11 cellular contexts compared by ENCODE assay signal in the genomic region with DNA sequence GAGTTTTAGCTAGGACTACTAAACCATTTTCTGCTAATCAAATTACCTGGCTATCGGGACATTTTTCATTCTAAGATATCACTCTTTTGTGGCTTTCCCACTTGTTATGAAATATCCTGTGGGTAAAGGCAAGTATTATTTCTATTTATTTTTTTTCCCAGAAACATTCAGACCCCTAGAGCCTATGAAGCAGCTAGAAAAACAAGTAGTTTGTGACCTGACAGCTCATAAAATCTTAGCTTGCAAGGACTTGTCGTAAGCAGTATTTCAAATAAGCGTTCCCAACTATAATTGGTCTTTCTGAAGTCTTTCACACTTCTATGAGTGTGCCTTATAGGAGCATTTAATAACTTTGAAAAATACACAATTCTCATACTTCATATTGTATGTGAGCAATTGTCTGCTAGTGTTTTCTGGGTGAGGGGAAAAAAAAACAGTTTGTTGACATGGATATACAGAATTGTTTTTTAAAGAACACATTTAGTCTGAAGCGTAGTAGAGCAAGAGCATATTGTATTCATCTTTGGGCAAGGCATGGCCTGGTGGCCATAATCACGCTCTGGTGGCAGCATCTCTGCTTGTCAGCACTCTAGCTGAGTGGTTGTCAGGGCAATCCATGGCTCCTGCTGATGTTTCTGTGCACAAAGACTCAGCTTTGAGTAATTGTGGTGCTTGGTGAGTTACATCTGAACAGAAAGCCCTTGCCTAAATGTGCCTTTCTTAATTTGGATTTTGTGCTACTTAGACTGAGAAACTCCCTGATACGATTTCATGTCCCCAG. TPM values are rescaled to one million over a fixed set of nuclear protein-coding genes. Genes with fewer than 3 reads are reported as not detected.
DNase-seq lines count a peak whose midpoint lies in the region; ATAC-seq and TF ChIP-seq lines count a peak whose summit lies in the region.
"Had no signal": no experiment of that assay in that cellular context is flagged by ENCODE, and none has a peak within 500 bp of the region (broad histone marks: within the 10 kb centered on the region; RNA-seq: fewer than 3 reads in every experiment).

No MANE protein-coding gene starts in this region.

- POLR2A ChIA-PET in CD8-positive, alpha-beta memory T cell (lab: Charles Lee) = interaction anchor here (1.9 to 2.0 kb wide), 2 partner anchors 12 to 86 kb away, joined by 6 to 8 read pairs; no protein-coding TSS in a partner anchor
- POLR2A ChIA-PET in activated CD8-positive, alpha-beta T cell treated with anti-CD3 and anti-CD28 coated beads for 36 hours (lab: Charles Lee) = interaction anchor here (0.6 to 1.7 kb wide), 6 partner anchors 9 to 138 kb away, joined by 3 to 5 read pairs (median 3); no protein-coding TSS in a partner anchor

- H3K4me3 ChIP-seq in CD8-positive, alpha-beta memory T cell (ENCODE audit: low read length) = peak overlapping the region; percentile 88
- H3K4me3 ChIP-seq in Karpas-422 (ENCODE audit: low read length) = peak overlapping the region; percentile 87
- H3K4me3 ChIP-seq: PC-9, thoracic aorta had no signal

- H4K20me1 ChIP-seq in Karpas-422 (ENCODE audit: insufficient read depth, low read depth, low read length) = no peaks in the 10 kb centered on the region

- TF ChIP-seq CTCF in activated CD8-positive, alpha-beta T cell treated with anti-CD3 and anti-CD28 coated beads for 36 hours (IDR thresholded peaks at IDR 0.05) = no peak
- no peak for TF ChIP-seq CTCF in progenitor cell of endocrine pancreas (IDR thresholded peaks at IDR 0.05; ENCODE audit: unreplicated experiment)

- H3K9me3 ChIP-seq in CD8-positive, alpha-beta memory T cell (ENCODE audit: low read length) = no peaks in the 10 kb centered on the region
- H3K9me3 ChIP-seq in Karpas-422 (ENCODE audit: low read length) = no peaks in the 10 kb centered on the region
- H3K9me3 ChIP-seq: thoracic aorta had no signal

- peak overlapping the region; percentile 76 for H3K4me2 ChIP-seq in Karpas-422 (ENCODE audit: low read depth, low read length, poor library complexity, severe bottlenecking)

- peaks cover 87% of the 10 kb centered on the region for H3K79me2 ChIP-seq in Karpas-422 (ENCODE audit: low read length)

- H3K4me1 Mint-ChIP-seq in CD8-positive, alpha-beta memory T cell = peaks cover 62 to 86% (median 74%) of the 10 kb centered on the region in 3 donors
- H3K4me1 Mint-ChIP-seq in activated CD8-positive, alpha-beta T cell treated with anti-CD3 and anti-CD28 coated beads for 36 hours (ENCODE audit: low read depth) = peaks cover 52% of the 10 kb centered on the region
- H3K4me1 Mint-ChIP-seq in naive B cell (peaks cover 27 to 57% (median 37%) of the 10 kb centered on the region in 3 donors), progenitor cell of endocrine pancreas (ENCODE audit: low read depth) (peaks cover 3% of the 10 kb centered on the region)

- H3K9me2 ChIP-seq in Karpas-422 (replicated peaks; ENCODE audit: insufficient read depth, low read length) = no peaks in the 10 kb centered on the region

- intact Hi-C loops in activated CD8-positive, alpha-beta T cell treated with anti-CD3 and anti-CD28 coated beads for 36 hours (cut with micrococcal nuclease) = loop anchor here (5.0 kb wide), 2 partner anchors 85 to 140 kb away; a partner anchor contains a TSS

- H3K4me1 ChIP-seq in CD8-positive, alpha-beta memory T cell (ENCODE audit: insufficient read depth, low read length) = peaks cover 66% of the 10 kb centered on the region
- peaks cover 69% of the 10 kb centered on the region for H3K4me1 ChIP-seq in Karpas-422 (ENCODE audit: low read length)

- no peak for DNase-seq in CD8-positive, alpha-beta memory T cell
- DNase-seq in Karpas-422 = peak; percentile 58
- peak; percentile 43 for DNase-seq in activated CD8-positive, alpha-beta T cell treated with anti-CD3 and anti-CD28 coated beads for 36 hours
- no peak for DNase-seq in naive B cell
- DNase-seq in progenitor cell of endocrine pancreas (ENCODE audit: low spot score, unreplicated experiment) = no peak
- DNase-seq in activated CD8-positive, alpha-beta memory T cell treated with anti-CD3 and anti-CD28 coated beads for 24 hours = no peak
- DNase-seq: NCI-H2081 treated with DMSO at 0.1 percent for 48 hours, PC-9, SW 1271 had no signal

- peaks cover 0 to 52% (median 15%) of the 10 kb centered on the region in 3 donors for H3K36me3 Mint-ChIP-seq in CD8-positive, alpha-beta memory T cell
- H3K36me3 Mint-ChIP-seq in activated CD8-positive, alpha-beta T cell treated with anti-CD3 and anti-CD28 coated beads for 36 hours (ENCODE audit: low read depth) = peaks cover 29% of the 10 kb centered on the region
- no peaks in the 10 kb centered on the region for H3K36me3 Mint-ChIP-seq in naive B cell
- peaks cover 2% of the 10 kb centered on the region for H3K36me3 Mint-ChIP-seq in progenitor cell of endocrine pancreas (ENCODE audit: insufficient read depth)

- H3K27ac Mint-ChIP-seq in CD8-positive, alpha-beta memory T cell = peak overlapping the region in 6 of 8 donors; percentile 12 to 95 (median 46)
- peak overlapping the region; percentile 97 for H3K27ac Mint-ChIP-seq in activated CD8-positive, alpha-beta T cell treated with anti-CD3 and anti-CD28 coated beads for 36 hours
- H3K27ac Mint-ChIP-seq in naive B cell (peak overlapping the region in 2 of 6 donors; percentile 49 to 60), progenitor cell of endocrine pancreas (no peak overlapping the region)

- no peak overlapping the region for H2AFZ ChIP-seq in Karpas-422 (ENCODE audit: low read length)
- H2AFZ ChIP-seq: PC-9 had no signal

- H3K36me3 ChIP-seq in CD8-positive, alpha-beta memory T cell (ENCODE audit: insufficient read depth, low read length) = no peaks in the 10 kb centered on the region
- H3K36me3 ChIP-seq in Karpas-422 (ENCODE audit: insufficient read depth, low read length) = peaks cover 24% of the 10 kb centered on the region; the same call in 1 of the 2 replicates
- H3K36me3 ChIP-seq: thoracic aorta had no signal

- H3K9me3 Mint-ChIP-seq in CD8-positive, alpha-beta memory T cell = no peaks in the 10 kb centered on the region
- H3K9me3 Mint-ChIP-seq in activated CD8-positive, alpha-beta T cell treated with anti-CD3 and anti-CD28 coated beads for 36 hours = peaks cover 4% of the 10 kb centered on the region
- H3K9me3 Mint-ChIP-seq in naive B cell = peaks cover 0 to 4% (median 0%) of the 10 kb centered on the region in 7 donors
- no peaks in the 10 kb centered on the region for H3K9me3 Mint-ChIP-seq in progenitor cell of endocrine pancreas (ENCODE audit: low read depth)

- no peak for ATAC-seq in activated CD8-positive, alpha-beta T cell treated with anti-CD3 and anti-CD28 coated beads for 36 hours
- ATAC-seq in naive B cell (ENCODE audit: low read depth in 2 of 2) = no peak
- no peak for ATAC-seq in GM21390 (IDR thresholded peaks at IDR 0.05; ENCODE audit: unreplicated experiment)

- H3K27me3 ChIP-seq in CD8-positive, alpha-beta memory T cell (ENCODE audit: insufficient read depth, low read length, poor library complexity, severe bottlenecking) = no peaks in the 10 kb centered on the region
- H3K27me3 ChIP-seq in Karpas-422 (ENCODE audit: low read length) = no peaks in the 10 kb centered on the region

- no peak overlapping the region for H3K27ac ChIP-seq in CD8-positive, alpha-beta memory T cell (ENCODE audit: low read depth, low read length)
- peak overlapping the region; percentile 93 for H3K27ac ChIP-seq in Karpas-422 (ENCODE audit: low read length)
- H3K27ac ChIP-seq: PC-9, thoracic aorta had no signal

- H3K27me3 Mint-ChIP-seq in CD8-positive, alpha-beta memory T cell = peaks cover 0 to 3% of the 10 kb centered on the region in 2 donors
- no peaks in the 10 kb centered on the region for H3K27me3 Mint-ChIP-seq in activated CD8-positive, alpha-beta T cell treated with anti-CD3 and anti-CD28 coated beads for 36 hours
- H3K27me3 Mint-ChIP-seq in naive B cell = no peaks in the 10 kb centered on the region
- H3K27me3 Mint-ChIP-seq in progenitor cell of endocrine pancreas = peaks cover 47% of the 10 kb centered on the region

- H3K4me3 Mint-ChIP-seq in CD8-positive, alpha-beta memory T cell = peak overlapping the region; percentile 27 to 97 (median 94)
- H3K4me3 Mint-ChIP-seq in activated CD8-positive, alpha-beta T cell treated with anti-CD3 and anti-CD28 coated beads for 36 hours = peak overlapping the region; percentile 85
- H3K4me3 Mint-ChIP-seq in naive B cell = peak overlapping the region in 6 of 8 donors; percentile 13 to 99 (median 36)
- H3K4me3 Mint-ChIP-seq in progenitor cell of endocrine pancreas (ENCODE audit: low read depth) = no peak overlapping the region

- peak overlapping the region; percentile 91 for H3K9ac ChIP-seq in Karpas-422 (ENCODE audit: low read length)

- CTCF ChIA-PET in CD8-positive, alpha-beta memory T cell (lab: Charles Lee) = interaction anchor here (1.0 to 1.7 kb wide), 4 partner anchors 11 to 130 kb away, joined by 3 to 8 read pairs (median 5); a partner anchor contains a TSS
- CTCF ChIA-PET in activated CD8-positive, alpha-beta T cell treated with anti-CD3 and anti-CD28 coated beads for 36 hours (lab: Charles Lee) = interaction anchor here (0.7 to 2.7 kb wide), 7 partner anchors 9 to 264 kb away, joined by 3 to 14 read pairs (median 3); no protein-coding TSS in a partner anchor

RNA-seq across cellular contexts. Expression of a gene that starts 2.6 kb away (rescaled TPM):
- total RNA-seq in CD8-positive, alpha-beta memory T cell = 10 to 100 TPM; 68.7 to 71.6 TPM
- polyA plus RNA-seq in CD8-positive, alpha-beta memory T cell = 159 TPM
- 72.9 and 103 TPM in 2 replicates for total RNA-seq in Karpas-422 (2014; rRNA removed; shearing (Covaris generic); ENCODE audit: low replicate concordance)
- 10 to 100 TPM; 62.3 to 65.3 TPM for total RNA-seq in activated CD8-positive, alpha-beta T cell treated with anti-CD3 and anti-CD28 coated beads for 36 hours
- polyA plus RNA-seq in naive B cell (ENCODE audit: low read depth in 6 of 6) = 100 to 1,000 TPM; 118 to 213 (median 145) TPM
- total RNA-seq in progenitor cell of endocrine pancreas = 3.9 and 4.0 TPM in 2 replicates

Comparison
In these comparisons a context has a peak if more than half of its experiments do, and no peak if none do; other contexts are left out.
1. DNase-seq: peak in Karpas-422 (single experiment) and activated CD8-positive, alpha-beta T cell treated with anti-CD3 and anti-CD28 coated beads for 36 hours (single experiment); none in CD8-positive, alpha-beta memory T cell (0 of 5), naive B cell (single experiment), progenitor cell of endocrine pancreas (single experiment) and activated CD8-positive, alpha-beta memory T cell treated with anti-CD3 and anti-CD28 coated beads for 24 hours (single experiment).
2. RNA of a gene that starts 2.6 kb away (total RNA-seq): 72.9 to 103 TPM in Karpas-422, 68.7 to 71.6 TPM in CD8-positive, alpha-beta memory T cell and 62.3 to 65.3 TPM in activated CD8-positive, alpha-beta T cell treated with anti-CD3 and anti-CD28 coated beads for 36 hours; 3.9 to 4.0 TPM in progenitor cell of endocrine pancreas; every median in the first group is over 10 times any median in the second.